Comparison of ENCODE assay signal across 20 cellular contexts in the genomic region with DNA sequence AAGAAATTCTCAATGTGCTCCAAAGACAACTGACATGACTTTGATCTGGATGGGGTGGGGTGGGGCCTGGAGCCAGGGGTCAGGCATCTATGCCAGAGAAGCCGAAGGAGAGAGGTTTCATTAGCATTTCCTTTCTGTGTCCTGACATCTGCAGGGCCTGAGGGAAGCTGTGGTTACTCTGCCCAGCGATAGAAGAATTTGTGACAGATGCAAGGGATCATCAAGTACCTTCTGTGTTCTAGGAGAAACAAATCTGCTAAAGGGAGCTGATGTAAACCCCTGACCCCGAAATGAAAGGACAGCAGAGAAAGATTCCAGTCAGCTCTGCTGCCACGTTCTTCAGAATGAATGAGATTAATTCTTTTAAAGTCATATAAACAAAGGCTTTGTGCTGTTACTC.
DNase-seq lines count a peak whose midpoint lies in the region; ATAC-seq and TF ChIP-seq lines count a peak whose summit lies in the region.
"Had no signal": no experiment of that assay in that cellular context is flagged by ENCODE, and none has a peak within 500 bp of the region (broad histone marks: within the 10 kb centered on the region; RNA-seq: fewer than 3 reads in every experiment).

No MANE protein-coding gene starts in this region.

- DNase-seq in AG08396 (ENCODE audit: low spot score), result peak; percentile 17
- peak; percentile 36 for DNase-seq in HFFc6
- peak; percentile 27 for DNase-seq in astrocyte of the hippocampus (ENCODE audit: low read depth, low spot score)
- peak; percentile 74 for DNase-seq in iris pigment epithelial cell (ENCODE audit: low read depth)
- DNase-seq: activated CD4-positive, alpha-beta memory T cell treated with anti-CD3 and anti-CD28 coated beads, Interleukin-2, amount 10 ng/mL, durations not matched to agents 7 days and 5 days; activated naive CD8-positive, alpha-beta T cell treated with anti-CD3 and anti-CD28 coated beads for 36 hours; CD8-positive, alpha-beta T cell; effector memory CD4-positive, alpha-beta T cell; lower lobe of right lung; MM.1S; NCI-H2029 treated with DMSO at 0.1 percent for 48 hours; NCI-H69; stomach had no signal

- peaks cover 38% of the 10 kb centered on the region for H3K4me1 Mint-ChIP-seq in HFFc6 (ENCODE audit: low read depth)
- H3K4me1 Mint-ChIP-seq: activated CD4-positive, alpha-beta memory T cell treated with anti-CD3 and anti-CD28 coated beads, Interleukin-2, amount 10 ng/mL, durations not matched to agents 7 days and 5 days; activated naive CD8-positive, alpha-beta T cell treated with anti-CD3 and anti-CD28 coated beads for 36 hours; central memory CD8-positive, alpha-beta T cell had no signal

- H3K4me3 Mint-ChIP-seq in HFFc6, result peak overlapping the region; percentile 70
- H3K4me3 Mint-ChIP-seq: activated CD4-positive, alpha-beta memory T cell treated with anti-CD3 and anti-CD28 coated beads, Interleukin-2, amount 10 ng/mL, durations not matched to agents 7 days and 5 days; activated naive CD8-positive, alpha-beta T cell treated with anti-CD3 and anti-CD28 coated beads for 36 hours; CD8-positive, alpha-beta T cell; central memory CD8-positive, alpha-beta T cell; natural killer cell treated with Interleukin-12 subunit alpha and Interleukin-12 subunit beta and Interleukin-15 and Interleukin-18, amount 100 ng/mL, for 72 hours had no signal

- H3K36me3 Mint-ChIP-seq in HFFc6 (ENCODE audit: low read depth), result peaks cover 9% of the 10 kb centered on the region; the same call in 1 of the 2 replicates
- H3K36me3 Mint-ChIP-seq: activated naive CD8-positive, alpha-beta T cell treated with anti-CD3 and anti-CD28 coated beads for 36 hours; CD8-positive, alpha-beta T cell; natural killer cell treated with Interleukin-12 subunit alpha and Interleukin-12 subunit beta and Interleukin-15 and Interleukin-18, amount 100 ng/mL, for 72 hours had no signal

- ATAC-seq in GM18907 (IDR thresholded peaks at IDR 0.05; ENCODE audit: unreplicated experiment), result no peak
- ATAC-seq in HG02870 (IDR thresholded peaks at IDR 0.05; ENCODE audit: unreplicated experiment), result no peak
- no peak for ATAC-seq in HG03280 (IDR thresholded peaks at IDR 0.05; ENCODE audit: unreplicated experiment)
- no peak for ATAC-seq in GM21723 (IDR thresholded peaks at IDR 0.05; ENCODE audit: unreplicated experiment)
- ATAC-seq: CD8-positive, alpha-beta T cell; GM12878; natural killer cell treated with Interleukin-12 subunit alpha and Interleukin-12 subunit beta and Interleukin-15 and Interleukin-18, amount 100 ng/mL, for 72 hours had no signal

- H3K9me3 Mint-ChIP-seq in HFFc6, result no peaks in the 10 kb centered on the region; the same call in 1 of the 2 replicates

- TF ChIP-seq CTCF in HFFc6 (IDR thresholded peaks at IDR 0.05), result no peak

- no peaks in the 10 kb centered on the region for H3K27me3 Mint-ChIP-seq in HFFc6 (ENCODE audit: insufficient read depth)
- H3K27me3 Mint-ChIP-seq: activated CD4-positive, alpha-beta memory T cell treated with anti-CD3 and anti-CD28 coated beads, Interleukin-2, amount 10 ng/mL, durations not matched to agents 7 days and 5 days; activated naive CD8-positive, alpha-beta T cell treated with anti-CD3 and anti-CD28 coated beads for 36 hours; central memory CD8-positive, alpha-beta T cell; natural killer cell treated with Interleukin-12 subunit alpha and Interleukin-12 subunit beta and Interleukin-15 and Interleukin-18, amount 100 ng/mL, for 72 hours had no signal

- H3K27ac Mint-ChIP-seq in HFFc6, result peak overlapping the region; percentile 84
- H3K27ac Mint-ChIP-seq: activated CD4-positive, alpha-beta memory T cell treated with anti-CD3 and anti-CD28 coated beads, Interleukin-2, amount 10 ng/mL, durations not matched to agents 7 days and 5 days; activated naive CD8-positive, alpha-beta T cell treated with anti-CD3 and anti-CD28 coated beads for 36 hours; CD8-positive, alpha-beta T cell; natural killer cell treated with Interleukin-12 subunit alpha and Interleukin-12 subunit beta and Interleukin-15 and Interleukin-18, amount 100 ng/mL, for 72 hours had no signal

Comparison
In these comparisons a context has a peak if more than half of its experiments do, and no peak if none do; other contexts are left out.
1. DNase-seq: peak in every context shown above with its lines; median percentile 74 in iris pigment epithelial cell; 36 in HFFc6; 27 in astrocyte of the hippocampus; 17 in AG08396.